Comparison of ENCODE assay signal across 1 cellular context in the genomic region with DNA sequence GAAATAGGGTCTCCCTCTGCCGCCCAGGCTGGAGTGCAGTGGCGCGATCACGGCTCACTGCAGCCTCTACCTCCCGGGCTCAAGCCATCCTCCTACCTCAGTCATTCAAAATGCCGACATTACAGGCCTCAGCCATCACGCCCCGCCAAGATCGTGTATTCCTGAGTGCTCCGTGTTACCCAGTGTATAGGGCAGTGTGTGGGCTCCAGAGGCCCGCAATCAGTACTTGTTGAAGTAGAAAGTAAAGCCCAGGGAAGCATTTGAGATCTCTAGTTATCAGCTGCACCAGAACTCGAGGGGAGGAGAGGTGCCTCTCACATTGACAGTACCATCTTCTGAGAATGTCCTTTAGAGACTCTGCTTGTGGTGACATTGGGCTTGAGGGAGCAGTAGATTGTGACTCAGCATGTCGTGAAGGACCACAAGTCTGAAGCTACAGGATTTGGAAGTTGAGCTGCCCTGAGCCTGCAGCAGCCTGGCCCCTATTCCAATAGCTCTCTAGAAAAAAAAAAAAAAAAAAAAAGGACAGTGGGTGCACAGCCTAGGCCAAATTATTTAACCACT.
A peak's percentile ranks its signal among the peaks of the same experiment; 100 is the strongest.
TF ChIP-seq lines count a peak whose summit lies in the region.

No MANE protein-coding gene starts in this region.

TF ChIP-seq in K562, 482 proteins besides CTCF, POLR2A, EP300 and RAD21 (continued from another document and continues in another):
- TF ChIP-seq, protein P1, sequence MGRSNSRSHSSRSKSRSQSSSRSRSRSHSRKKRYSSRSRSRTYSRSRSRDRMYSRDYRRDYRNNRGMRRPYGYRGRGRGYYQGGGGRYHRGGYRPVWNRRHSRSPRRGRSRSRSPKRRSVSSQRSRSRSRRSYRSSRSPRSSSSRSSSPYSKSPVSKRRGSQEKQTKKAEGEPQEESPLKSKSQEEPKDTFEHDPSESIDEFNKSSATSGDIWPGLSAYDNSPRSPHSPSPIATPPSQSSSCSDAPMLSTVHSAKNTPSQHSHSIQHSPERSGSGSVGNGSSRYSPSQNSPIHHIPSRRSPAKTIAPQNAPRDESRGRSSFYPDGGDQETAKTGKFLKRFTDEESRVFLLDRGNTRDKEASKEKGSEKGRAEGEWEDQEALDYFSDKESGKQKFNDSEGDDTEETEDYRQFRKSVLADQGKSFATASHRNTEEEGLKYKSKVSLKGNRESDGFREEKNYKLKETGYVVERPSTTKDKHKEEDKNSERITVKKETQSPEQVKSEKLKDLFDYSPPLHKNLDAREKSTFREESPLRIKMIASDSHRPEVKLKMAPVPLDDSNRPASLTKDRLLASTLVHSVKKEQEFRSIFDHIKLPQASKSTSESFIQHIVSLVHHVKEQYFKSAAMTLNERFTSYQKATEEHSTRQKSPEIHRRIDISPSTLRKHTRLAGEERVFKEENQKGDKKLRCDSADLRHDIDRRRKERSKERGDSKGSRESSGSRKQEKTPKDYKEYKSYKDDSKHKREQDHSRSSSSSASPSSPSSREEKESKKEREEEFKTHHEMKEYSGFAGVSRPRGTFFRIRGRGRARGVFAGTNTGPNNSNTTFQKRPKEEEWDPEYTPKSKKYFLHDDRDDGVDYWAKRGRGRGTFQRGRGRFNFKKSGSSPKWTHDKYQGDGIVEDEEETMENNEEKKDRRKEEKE (IDR thresholded peaks at IDR 0.05; ENCODE audit: borderline replicate concordance in 1 of 2, control insufficient read depth in 1 of 2, low read depth in 2 of 2, low read length in 1 of 2) = 0 out of 4 replicates have a peak, but pooled peaks of 1 of the 2 experiments have one; percentile 37
- TF ChIP-seq, protein P2, sequence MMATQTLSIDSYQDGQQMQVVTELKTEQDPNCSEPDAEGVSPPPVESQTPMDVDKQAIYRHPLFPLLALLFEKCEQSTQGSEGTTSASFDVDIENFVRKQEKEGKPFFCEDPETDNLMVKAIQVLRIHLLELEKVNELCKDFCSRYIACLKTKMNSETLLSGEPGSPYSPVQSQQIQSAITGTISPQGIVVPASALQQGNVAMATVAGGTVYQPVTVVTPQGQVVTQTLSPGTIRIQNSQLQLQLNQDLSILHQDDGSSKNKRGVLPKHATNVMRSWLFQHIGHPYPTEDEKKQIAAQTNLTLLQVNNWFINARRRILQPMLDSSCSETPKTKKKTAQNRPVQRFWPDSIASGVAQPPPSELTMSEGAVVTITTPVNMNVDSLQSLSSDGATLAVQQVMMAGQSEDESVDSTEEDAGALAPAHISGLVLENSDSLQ (IDR thresholded peaks at IDR 0.05) = peak; percentile 64
- TF ChIP-seq, protein P3, sequence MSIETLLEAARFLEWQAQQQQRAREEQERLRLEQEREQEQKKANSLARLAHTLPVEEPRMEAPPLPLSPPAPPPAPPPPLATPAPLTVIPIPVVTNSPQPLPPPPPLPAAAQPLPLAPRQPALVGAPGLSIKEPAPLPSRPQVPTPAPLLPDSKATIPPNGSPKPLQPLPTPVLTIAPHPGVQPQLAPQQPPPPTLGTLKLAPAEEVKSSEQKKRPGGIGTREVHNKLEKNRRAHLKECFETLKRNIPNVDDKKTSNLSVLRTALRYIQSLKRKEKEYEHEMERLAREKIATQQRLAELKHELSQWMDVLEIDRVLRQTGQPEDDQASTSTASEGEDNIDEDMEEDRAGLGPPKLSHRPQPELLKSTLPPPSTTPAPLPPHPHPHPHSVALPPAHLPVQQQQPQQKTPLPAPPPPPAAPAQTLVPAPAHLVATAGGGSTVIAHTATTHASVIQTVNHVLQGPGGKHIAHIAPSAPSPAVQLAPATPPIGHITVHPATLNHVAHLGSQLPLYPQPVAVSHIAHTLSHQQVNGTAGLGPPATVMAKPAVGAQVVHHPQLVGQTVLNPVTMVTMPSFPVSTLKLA (conservative IDR thresholded peaks at IDR 0.05) = peak; percentile 22 to 23; a peak in 1 of 4 replicates
- peak; percentile 81; the same call in 1 of the 2 replicates for TF ChIP-seq BACH1 (tag; IDR thresholded peaks at IDR 0.05)
- peak; percentile 89 for TF ChIP-seq SMARCA4 (IDR thresholded peaks at IDR 0.05)
- TF ChIP-seq BHLHE40 (IDR thresholded peaks at IDR 0.05; ENCODE audit: low read length) = peak; percentile 45; the same call in 1 of the 2 replicates
- TF ChIP-seq ZNF224 (CRISPR knock-in tag; IDR thresholded peaks at IDR 0.05) = no peak
- no peak for TF ChIP-seq CAMTA2 (CRISPR knock-in tag; conservative IDR thresholded peaks at IDR 0.05)
- TF ChIP-seq, protein P4, sequence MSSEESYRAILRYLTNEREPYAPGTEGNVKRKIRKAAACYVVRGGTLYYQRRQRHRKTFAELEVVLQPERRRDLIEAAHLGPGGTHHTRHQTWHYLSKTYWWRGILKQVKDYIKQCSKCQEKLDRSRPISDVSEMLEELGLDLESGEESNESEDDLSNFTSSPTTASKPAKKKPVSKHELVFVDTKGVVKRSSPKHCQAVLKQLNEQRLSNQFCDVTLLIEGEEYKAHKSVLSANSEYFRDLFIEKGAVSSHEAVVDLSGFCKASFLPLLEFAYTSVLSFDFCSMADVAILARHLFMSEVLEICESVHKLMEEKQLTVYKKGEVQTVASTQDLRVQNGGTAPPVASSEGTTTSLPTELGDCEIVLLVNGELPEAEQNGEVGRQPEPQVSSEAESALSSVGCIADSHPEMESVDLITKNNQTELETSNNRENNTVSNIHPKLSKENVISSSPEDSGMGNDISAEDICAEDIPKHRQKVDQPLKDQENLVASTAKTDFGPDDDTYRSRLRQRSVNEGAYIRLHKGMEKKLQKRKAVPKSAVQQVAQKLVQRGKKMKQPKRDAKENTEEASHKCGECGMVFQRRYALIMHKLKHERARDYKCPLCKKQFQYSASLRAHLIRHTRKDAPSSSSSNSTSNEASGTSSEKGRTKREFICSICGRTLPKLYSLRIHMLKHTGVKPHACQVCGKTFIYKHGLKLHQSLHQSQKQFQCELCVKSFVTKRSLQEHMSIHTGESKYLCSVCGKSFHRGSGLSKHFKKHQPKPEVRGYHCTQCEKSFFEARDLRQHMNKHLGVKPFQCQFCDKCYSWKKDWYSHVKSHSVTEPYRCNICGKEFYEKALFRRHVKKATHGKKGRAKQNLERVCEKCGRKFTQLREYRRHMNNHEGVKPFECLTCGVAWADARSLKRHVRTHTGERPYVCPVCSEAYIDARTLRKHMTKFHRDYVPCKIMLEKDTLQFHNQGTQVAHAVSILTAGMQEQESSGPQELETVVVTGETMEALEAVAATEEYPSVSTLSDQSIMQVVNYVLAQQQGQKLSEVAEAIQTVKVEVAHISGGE (CRISPR knock-in tag; IDR thresholded peaks at IDR 0.05) = 0 out of 6 replicates have a peak, but pooled peaks of 1 of the 3 experiments have one; percentile 60
- TF ChIP-seq CBFA2T2 (conservative IDR thresholded peaks at IDR 0.05) = peak; percentile 88
- no peak for TF ChIP-seq HDAC8 (tag; IDR thresholded peaks at IDR 0.05)
- no peak for TF ChIP-seq FUS (optimal IDR thresholded peaks at IDR 0.05; ENCODE audit: low read depth, low read length)
- TF ChIP-seq, protein P5, sequence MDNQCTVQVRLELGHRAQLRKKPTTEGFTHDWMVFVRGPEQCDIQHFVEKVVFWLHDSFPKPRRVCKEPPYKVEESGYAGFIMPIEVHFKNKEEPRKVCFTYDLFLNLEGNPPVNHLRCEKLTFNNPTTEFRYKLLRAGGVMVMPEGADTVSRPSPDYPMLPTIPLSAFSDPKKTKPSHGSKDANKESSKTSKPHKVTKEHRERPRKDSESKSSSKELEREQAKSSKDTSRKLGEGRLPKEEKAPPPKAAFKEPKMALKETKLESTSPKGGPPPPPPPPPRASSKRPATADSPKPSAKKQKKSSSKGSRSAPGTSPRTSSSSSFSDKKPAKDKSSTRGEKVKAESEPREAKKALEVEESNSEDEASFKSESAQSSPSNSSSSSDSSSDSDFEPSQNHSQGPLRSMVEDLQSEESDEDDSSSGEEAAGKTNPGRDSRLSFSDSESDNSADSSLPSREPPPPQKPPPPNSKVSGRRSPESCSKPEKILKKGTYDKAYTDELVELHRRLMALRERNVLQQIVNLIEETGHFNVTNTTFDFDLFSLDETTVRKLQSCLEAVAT (IDR thresholded peaks at IDR 0.05) = 0 out of 4 replicates have a peak, but pooled peaks of 1 of the 2 experiments have one; percentile 60
- TF ChIP-seq ATF1 (CRISPR knock-in tag; IDR thresholded peaks at IDR 0.05) = no peak
- peak; percentile 26; the same call in 1 of the 2 replicates for TF ChIP-seq ATF1 (tag; IDR thresholded peaks at IDR 0.05)
- TF ChIP-seq MAZ (CRISPR knock-in tag; conservative IDR thresholded peaks at IDR 0.05 in 1 of 2, IDR thresholded peaks at IDR 0.05 in 1 of 2) = peak; percentile 46 to 77; a peak in 3 of 4 replicates
- TF ChIP-seq MECOM (CRISPR knock-in tag; IDR thresholded peaks at IDR 0.05) = peak; percentile 78; the same call in 1 of the 2 replicates
- TF ChIP-seq ZEB2 (IDR thresholded peaks at IDR 0.05) = 0 out of 2 replicates have a peak, but pooled peaks have one; percentile 31
- peak; percentile 91 for TF ChIP-seq CTBP1 (IDR thresholded peaks at IDR 0.05; ENCODE audit: borderline replicate concordance)
- no peak for TF ChIP-seq SAFB2 (IDR thresholded peaks at IDR 0.05; ENCODE audit: borderline replicate concordance, low read depth, low read length, severe bottlenecking)
- TF ChIP-seq TAL1 (IDR thresholded peaks at IDR 0.05) = peak; percentile 86
- TF ChIP-seq, protein P6, sequence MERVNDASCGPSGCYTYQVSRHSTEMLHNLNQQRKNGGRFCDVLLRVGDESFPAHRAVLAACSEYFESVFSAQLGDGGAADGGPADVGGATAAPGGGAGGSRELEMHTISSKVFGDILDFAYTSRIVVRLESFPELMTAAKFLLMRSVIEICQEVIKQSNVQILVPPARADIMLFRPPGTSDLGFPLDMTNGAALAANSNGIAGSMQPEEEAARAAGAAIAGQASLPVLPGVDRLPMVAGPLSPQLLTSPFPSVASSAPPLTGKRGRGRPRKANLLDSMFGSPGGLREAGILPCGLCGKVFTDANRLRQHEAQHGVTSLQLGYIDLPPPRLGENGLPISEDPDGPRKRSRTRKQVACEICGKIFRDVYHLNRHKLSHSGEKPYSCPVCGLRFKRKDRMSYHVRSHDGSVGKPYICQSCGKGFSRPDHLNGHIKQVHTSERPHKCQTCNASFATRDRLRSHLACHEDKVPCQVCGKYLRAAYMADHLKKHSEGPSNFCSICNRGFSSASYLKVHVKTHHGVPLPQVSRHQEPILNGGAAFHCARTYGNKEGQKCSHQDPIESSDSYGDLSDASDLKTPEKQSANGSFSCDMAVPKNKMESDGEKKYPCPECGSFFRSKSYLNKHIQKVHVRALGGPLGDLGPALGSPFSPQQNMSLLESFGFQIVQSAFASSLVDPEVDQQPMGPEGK (CRISPR knock-in tag; IDR thresholded peaks at IDR 0.05; ENCODE audit: borderline replicate concordance) = no peak
- TF ChIP-seq BDP1 (IDR thresholded peaks at IDR 0.05; ENCODE audit: insufficient read depth, insufficient read length) = no peak
- TF ChIP-seq ELF4 (CRISPR knock-in tag; IDR thresholded peaks at IDR 0.05) = 0 out of 2 replicates have a peak, but pooled peaks have one; percentile 5
- TF ChIP-seq NFRKB (IDR thresholded peaks at IDR 0.05; ENCODE audit: low read depth) = peak; percentile 55; the same call in 1 of the 2 replicates
- no peak for TF ChIP-seq FOS (IDR thresholded peaks at IDR 0.05; ENCODE audit: extremely low read depth, insufficient read length)
- TF ChIP-seq KAT7 (CRISPR knock-in tag; IDR thresholded peaks at IDR 0.05; ENCODE audit: borderline replicate concordance) = no peak
- TF ChIP-seq ZNF551 (CRISPR knock-in tag; IDR thresholded peaks at IDR 0.05) = no peak
- TF ChIP-seq, protein P7, sequence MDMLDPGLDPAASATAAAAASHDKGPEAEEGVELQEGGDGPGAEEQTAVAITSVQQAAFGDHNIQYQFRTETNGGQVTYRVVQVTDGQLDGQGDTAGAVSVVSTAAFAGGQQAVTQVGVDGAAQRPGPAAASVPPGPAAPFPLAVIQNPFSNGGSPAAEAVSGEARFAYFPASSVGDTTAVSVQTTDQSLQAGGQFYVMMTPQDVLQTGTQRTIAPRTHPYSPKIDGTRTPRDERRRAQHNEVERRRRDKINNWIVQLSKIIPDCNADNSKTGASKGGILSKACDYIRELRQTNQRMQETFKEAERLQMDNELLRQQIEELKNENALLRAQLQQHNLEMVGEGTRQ (CRISPR knock-in tag; IDR thresholded peaks at IDR 0.05) = no peak
- 0 out of 2 replicates have a peak, but pooled peaks have one; percentile 18 for TF ChIP-seq MEF2A (IDR thresholded peaks at IDR 0.05; ENCODE audit: control insufficient read depth, low read depth, low read length)
- peak; percentile 92 for TF ChIP-seq DPF2 (IDR thresholded peaks at IDR 0.05)
- TF ChIP-seq ZNF384 (IDR thresholded peaks at IDR 0.05; ENCODE audit: low read depth, low read length) = peak; percentile 79
- TF ChIP-seq, protein P8, sequence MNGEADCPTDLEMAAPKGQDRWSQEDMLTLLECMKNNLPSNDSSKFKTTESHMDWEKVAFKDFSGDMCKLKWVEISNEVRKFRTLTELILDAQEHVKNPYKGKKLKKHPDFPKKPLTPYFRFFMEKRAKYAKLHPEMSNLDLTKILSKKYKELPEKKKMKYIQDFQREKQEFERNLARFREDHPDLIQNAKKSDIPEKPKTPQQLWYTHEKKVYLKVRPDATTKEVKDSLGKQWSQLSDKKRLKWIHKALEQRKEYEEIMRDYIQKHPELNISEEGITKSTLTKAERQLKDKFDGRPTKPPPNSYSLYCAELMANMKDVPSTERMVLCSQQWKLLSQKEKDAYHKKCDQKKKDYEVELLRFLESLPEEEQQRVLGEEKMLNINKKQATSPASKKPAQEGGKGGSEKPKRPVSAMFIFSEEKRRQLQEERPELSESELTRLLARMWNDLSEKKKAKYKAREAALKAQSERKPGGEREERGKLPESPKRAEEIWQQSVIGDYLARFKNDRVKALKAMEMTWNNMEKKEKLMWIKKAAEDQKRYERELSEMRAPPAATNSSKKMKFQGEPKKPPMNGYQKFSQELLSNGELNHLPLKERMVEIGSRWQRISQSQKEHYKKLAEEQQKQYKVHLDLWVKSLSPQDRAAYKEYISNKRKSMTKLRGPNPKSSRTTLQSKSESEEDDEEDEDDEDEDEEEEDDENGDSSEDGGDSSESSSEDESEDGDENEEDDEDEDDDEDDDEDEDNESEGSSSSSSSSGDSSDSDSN (IDR thresholded peaks at IDR 0.05; ENCODE audit: borderline replicate concordance in 1 of 2, low read depth in 2 of 2, low read length in 2 of 2) = peak; percentile 35 to 80; a peak in 1 of 4 replicates
- peak; percentile 36; the same call in 1 of the 2 replicates for TF ChIP-seq JUN (IDR thresholded peaks at IDR 0.05; ENCODE audit: borderline replicate concordance, low read depth, low read length)
- no peak for TF ChIP-seq JUN (CRISPR knock-in tag; IDR thresholded peaks at IDR 0.05; ENCODE audit: borderline replicate concordance)
